Comparison of ENCODE assay signal across 22 cellular contexts in genomic region chr16:64900029-64900428, GRCh38.
"Had no signal": no experiment of that assay in that cellular context is flagged by ENCODE, and none has a peak within 500 bp of the region (broad histone marks: within the 10 kb centered on the region; RNA-seq: fewer than 3 reads in every experiment).

No MANE protein-coding gene starts in this region.

- H3K36me3 ChIP-seq: esophagus squamous epithelium, gastrocnemius medialis, pancreas, tibial artery, upper lobe of left lung had no signal

- H3K4me3 ChIP-seq: dorsolateral prefrontal cortex, esophagus squamous epithelium, gastrocnemius medialis, pancreas, testis, tibial artery, upper lobe of left lung had no signal

- H3K4me1 ChIP-seq: esophagus squamous epithelium, pancreas, testis, tibial artery, upper lobe of left lung had no signal

- H3K27me3 ChIP-seq: dorsolateral prefrontal cortex, esophagus squamous epithelium, gastrocnemius medialis, pancreas, testis, tibial artery, upper lobe of left lung had no signal

- H3K9me3 ChIP-seq: esophagus squamous epithelium, gastrocnemius medialis, pancreas, testis, tibial artery, upper lobe of left lung had no signal

- H3K27ac ChIP-seq: dorsolateral prefrontal cortex, esophagus squamous epithelium, gastrocnemius medialis, pancreas, testis, tibial artery, upper lobe of left lung had no signal

- DNase-seq: central memory CD4-positive, alpha-beta T cell; dorsolateral prefrontal cortex; effector CD4-positive, alpha-beta T cell; erythroblast; esophagus squamous epithelium; gastrocnemius medialis; head of caudate nucleus; kidney; mesenchymal stem cell; midbrain; naive thymus-derived CD4-positive, alpha-beta T cell; nephron progenitor cell; nucleus accumbens; pancreas; retina; stimulated activated CD4-positive, alpha-beta T cell treated with anti-CD3 and anti-CD28 coated beads, Interleukin-2, amount 100 ng/mL, for 24 hours; stimulated activated CD4-positive, alpha-beta T cell treated with anti-CD3 and anti-CD28 coated beads, Interleukin-4, amount 100 ng/mL, for 24 hours; stimulated activated naive CD8-positive, alpha-beta T cell treated with anti-CD3 and anti-CD28 coated beads, Interleukin-15, Interleukin-2, amounts not matched to agents 100 U/mL and 50 U/mL, for 24 hours; substantia nigra; testis; tibial artery; upper lobe of left lung had no signal
